ENCODE assay signal across 2 cellular contexts in genomic region chr9:22159590-22159989, GRCh38.
TF ChIP-seq lines count a peak whose summit lies in the region.

No MANE protein-coding gene starts in this region.

TF ChIP-seq in A549, 52 proteins besides CTCF, POLR2A, EP300 and RAD21 (continued from another document):
- TF ChIP-seq MYC (IDR thresholded peaks at IDR 0.05; ENCODE audit: borderline replicate concordance, low read length): no peak
- no peak for TF ChIP-seq ZFP36 (IDR thresholded peaks at IDR 0.05; ENCODE audit: borderline replicate concordance, partially characterized antibody)
- no peak for TF ChIP-seq MAFK (IDR thresholded peaks at IDR 0.05; ENCODE audit: partially characterized antibody)
- no peak for TF ChIP-seq CHD4 (IDR thresholded peaks at IDR 0.05; ENCODE audit: borderline replicate concordance)
- no peak for TF ChIP-seq POLR2AphosphoS2 (conservative IDR thresholded peaks at IDR 0.05; ENCODE audit: low read length)
- no peak for TF ChIP-seq BCL3 (IDR thresholded peaks at IDR 0.05)
- TF ChIP-seq ZC3H11A (IDR thresholded peaks at IDR 0.05): no peak
- TF ChIP-seq NFE2L2 (conservative IDR thresholded peaks at IDR 0.05; ENCODE audit: low read length): no peak
- no peak for TF ChIP-seq BHLHE40 (IDR thresholded peaks at IDR 0.05; ENCODE audit: low read depth, low read length)
- no peak for TF ChIP-seq USF2 (IDR thresholded peaks at IDR 0.05)
- no peak for TF ChIP-seq REST (IDR thresholded peaks at IDR 0.05)
- no peak for TF ChIP-seq FOXS1 (CRISPR knock-in tag; IDR thresholded peaks at IDR 0.05)
- no peak for TF ChIP-seq PBX3 (IDR thresholded peaks at IDR 0.05)

TF ChIP-seq in HCT116, 20 proteins besides CTCF, POLR2A, EP300 and RAD21:
- TF ChIP-seq REST (IDR thresholded peaks at IDR 0.05; ENCODE audit: low read depth) (no peak), CEBPB (IDR thresholded peaks at IDR 0.05; ENCODE audit: low read depth) (no peak), SP1 (IDR thresholded peaks at IDR 0.05; ENCODE audit: low read depth) (no peak), EZH2phosphoT487 (IDR thresholded peaks at IDR 0.05; ENCODE audit: borderline replicate concordance) (no peak), ELF1 (IDR thresholded peaks at IDR 0.05; ENCODE audit: borderline replicate concordance, low read depth) (no peak), ZFX (IDR thresholded peaks at IDR 0.05) (no peak), EGR1 (IDR thresholded peaks at IDR 0.05; ENCODE audit: low read depth) (no peak), EZH2 (IDR thresholded peaks at IDR 0.05) (no peak), ATF3 (IDR thresholded peaks at IDR 0.05) (no peak)
